In genomic region chr16:3027983-3028715, GRCh38 we compare ENCODE assay signal across 8 cellular contexts. TPM values are rescaled to one million over a fixed set of nuclear protein-coding genes. Genes with fewer than 3 reads are reported as not detected.
DNase-seq lines count a peak whose midpoint lies in the region; ATAC-seq and TF ChIP-seq lines count a peak whose summit lies in the region.

No MANE protein-coding gene starts in this region.

- no peak overlapping the region for H2AFZ ChIP-seq in Loucy (ENCODE audit: low read length)

- peaks cover 3% of the 10 kb centered on the region for H3K79me2 ChIP-seq in Loucy (ENCODE audit: insufficient read depth, low read length)

- H3K27ac ChIP-seq in uterus = no peak overlapping the region

- no peak overlapping the region for H3K4me3 ChIP-seq in Loucy (ENCODE audit: low read length, poor library complexity, severe bottlenecking)
- H3K4me3 ChIP-seq in uterus = no peak overlapping the region

- no peak for TF ChIP-seq POLR2A in uterus (IDR thresholded peaks at IDR 0.05)

- H3K4me2 ChIP-seq in Loucy (ENCODE audit: low read depth, low read length, poor library complexity, severe bottlenecking) = no peak overlapping the region

- no peaks in the 10 kb centered on the region for H3K9me2 ChIP-seq in Loucy (replicated peaks; ENCODE audit: low read depth, low read length)

- intact Hi-C loops in head of caudate nucleus (cut with DNase I) (no loop called here), posterior vena cava (cut with DNase I) (no loop called here), uterus (cut with DNase I; ENCODE audit: low total_unique reads) (no loop called here)

- H3K9me3 ChIP-seq in Loucy (ENCODE audit: insufficient read depth, low read depth, low read length) = no peaks in the 10 kb centered on the region
- H3K9me3 ChIP-seq in uterus = no peaks in the 10 kb centered on the region

- in situ Hi-C loops in SK-MEL-5 (cut with HindIII; ENCODE audit: low pct_unique_long_range_greater_than_20kb, low sequenced_read_pairs) = no loop called here

- DNase-seq in SK-MEL-5 (ENCODE audit: low read depth, low spot score) (peak; percentile 82), head of caudate nucleus (peak; percentile 45 to 91 (median 83)), posterior vena cava (ENCODE audit: low spot score) (peak; percentile 93), uterus (peak; percentile 54)
- DNase-seq in activated naive CD4-positive, alpha-beta T cell treated with Interleukin-2 at 50 U/mL for 16 hours = peak; percentile 84

- no peak overlapping the region for H3K9ac ChIP-seq in Loucy (ENCODE audit: low read depth, low read length, poor library complexity, severe bottlenecking)

- TF ChIP-seq CTCF in GM12872 (IDR thresholded peaks at IDR 0.05; ENCODE audit: insufficient read depth, low read depth, low read length) = peak; percentile 84
- peak; percentile 49 for TF ChIP-seq CTCF in Loucy (conservative IDR thresholded peaks at IDR 0.05; ENCODE audit: low read length)
- peak; percentile 51 to 64 (median 56) for TF ChIP-seq CTCF in uterus (IDR thresholded peaks at IDR 0.05)

- H3K4me1 ChIP-seq in Loucy (ENCODE audit: insufficient read depth, low read length, poor library complexity, severe bottlenecking) (no peaks in the 10 kb centered on the region), uterus (peaks cover 0 to 16% of the 10 kb centered on the region in 2 donors)

- H3K27me3 ChIP-seq in Loucy (ENCODE audit: insufficient read depth, low read length, poor library complexity, severe bottlenecking) = no peaks in the 10 kb centered on the region
- peaks cover 5 to 12% of the 10 kb centered on the region in 2 donors for H3K27me3 ChIP-seq in uterus

- H4K20me1 ChIP-seq in Loucy (ENCODE audit: insufficient read depth, low read length, poor library complexity, severe bottlenecking) = no peaks in the 10 kb centered on the region

- no peaks in the 10 kb centered on the region for H3F3A ChIP-seq in Loucy (ENCODE audit: low read depth)

- no peaks in the 10 kb centered on the region for H3K36me3 ChIP-seq in Loucy (ENCODE audit: insufficient read depth, low read length)
- no peaks in the 10 kb centered on the region for H3K36me3 ChIP-seq in uterus

- no peak for ATAC-seq in GM21786 (IDR thresholded peaks at IDR 0.05; ENCODE audit: unreplicated experiment)

RNA-seq across cellular contexts. Expression of gene THOC6, which starts 4.3 kb away (rescaled TPM):
- total RNA-seq in SK-MEL-5 (2014; rRNA removed; shearing (Covaris generic)) = 15.4 and 24.3 TPM in 2 replicates
- 24.5 and 25.9 TPM in 2 replicates for polyA plus RNA-seq in SK-MEL-5 (2015; cell fraction: cytosol; rRNA removed)
- 36.0 and 51.1 TPM in 2 replicates for polyA plus RNA-seq in SK-MEL-5 (2015; cell fraction: nucleus; rRNA removed)
- total RNA-seq in posterior vena cava (10 to 100 TPM; 21.6 to 25.7 TPM), uterus (10 to 100 TPM in 3 of 4 donors, 1 to 10 TPM in 1; 3.8 to 29.0 (median 22.3) TPM)

RNA-seq across cellular contexts. Expression of gene HCFC1R1, which starts 4.4 kb away (rescaled TPM):
- 11.0 and 12.3 TPM in 2 replicates for total RNA-seq in SK-MEL-5 (2014; rRNA removed; shearing (Covaris generic))
- 21.1 and 42.5 TPM in 2 replicates for polyA plus RNA-seq in SK-MEL-5 (2015; cell fraction: cytosol; rRNA removed)
- polyA plus RNA-seq in SK-MEL-5 (2015; cell fraction: nucleus; rRNA removed) = 24.7 and 37.7 TPM in 2 replicates
- total RNA-seq in posterior vena cava = 100 to 1,000 TPM in 1 of 2 donors, 10 to 100 TPM in 1; 63.3 to 104 TPM
- 10 to 100 TPM in 3 of 4 donors, 1 to 10 TPM in 1; 3.6 to 67.5 (median 25.4) TPM for total RNA-seq in uterus

RNA-seq across cellular contexts. Expression of gene TNFRSF12A, which starts 8.0 kb away (rescaled TPM):
- total RNA-seq in SK-MEL-5 (2014; rRNA removed; shearing (Covaris generic)) = 34.3 and 41.2 TPM in 2 replicates
- polyA plus RNA-seq in SK-MEL-5 (2015; cell fraction: cytosol; rRNA removed) = 52.9 and 59.6 TPM in 2 replicates
- polyA plus RNA-seq in SK-MEL-5 (2015; cell fraction: nucleus; rRNA removed) = 15.2 and 17.5 TPM in 2 replicates
- 100 to 1,000 TPM in 1 of 2 donors, 10 to 100 TPM in 1; 67.1 to 156 TPM for total RNA-seq in posterior vena cava
- 10 to 100 TPM; 12.6 to 76.2 (median 24.0) TPM for total RNA-seq in uterus

RNA-seq across cellular contexts. Expression of gene BICDL2, which starts 8.6 kb away (rescaled TPM):
- 0.24 and 0.29 TPM in 2 replicates for total RNA-seq in SK-MEL-5 (2014; rRNA removed; shearing (Covaris generic))
- not detected in 2 replicates for polyA plus RNA-seq in SK-MEL-5 (2015; cell fraction: cytosol; rRNA removed)
- not detected in 2 replicates for polyA plus RNA-seq in SK-MEL-5 (2015; cell fraction: nucleus; rRNA removed)
- total RNA-seq in posterior vena cava (under 1 TPM in 1 of 2 donors, not detected in 1; 0.10 TPM), uterus (1 to 10 TPM in 1 of 4 donors, under 1 TPM in 2, not detected in 1; 0.26 to 1.9 (median 0.29) TPM)

RNA-seq across cellular contexts. Expression of gene CLDN6, which starts 10.2 kb away (rescaled TPM):
- not detected in 2 replicates for total RNA-seq in SK-MEL-5 (2014; rRNA removed; shearing (Covaris generic))
- 0.06 TPM in 1 of 2 replicates, not detected in the other for polyA plus RNA-seq in SK-MEL-5 (2015; cell fraction: cytosol; rRNA removed)
- polyA plus RNA-seq in SK-MEL-5 (2015; cell fraction: nucleus; rRNA removed) = not detected in 2 replicates
- total RNA-seq in posterior vena cava (not detected), uterus (1 to 10 TPM in 1 of 4 donors, not detected in 3; 4.1 TPM)
